ENCODE assay signal across 1 cellular context in the genomic region with DNA sequence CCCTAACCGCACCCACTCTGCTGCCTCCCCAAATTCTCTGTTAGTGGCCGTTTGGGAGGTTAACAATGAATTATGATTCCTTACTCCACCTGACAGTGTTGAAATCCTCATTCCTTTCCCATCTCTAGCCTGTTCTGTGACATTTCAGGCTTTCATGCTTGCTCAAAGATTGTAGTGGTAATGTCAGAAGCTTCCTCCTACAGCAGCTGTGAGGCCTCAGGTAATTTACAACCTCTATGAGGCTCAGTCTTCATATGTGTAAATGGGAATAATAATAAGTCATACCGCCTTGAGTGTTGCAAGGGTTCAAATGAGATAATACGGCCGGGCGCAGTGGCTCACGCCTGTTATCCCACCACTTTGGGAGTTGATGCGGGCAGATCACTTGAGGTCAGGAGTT.
TF ChIP-seq lines count a peak whose summit lies in the region.

No MANE protein-coding gene starts in this region.

TF ChIP-seq in H1, 55 proteins besides CTCF, POLR2A, EP300 and RAD21:
- TF ChIP-seq RFX5 (IDR thresholded peaks at IDR 0.05; ENCODE audit: borderline replicate concordance, low read depth, low read length) (no peak), TCF12 (IDR thresholded peaks at IDR 0.05; ENCODE audit: low read depth, low read length) (no peak), NRF1 (IDR thresholded peaks at IDR 0.05; ENCODE audit: low read depth, low read length) (no peak), GTF2F1 (IDR thresholded peaks at IDR 0.05; ENCODE audit: borderline replicate concordance, low read depth, low read length) (no peak), TEAD4 (IDR thresholded peaks at IDR 0.05; ENCODE audit: low read depth, low read length) (no peak), GABPA (IDR thresholded peaks at IDR 0.05; ENCODE audit: borderline replicate concordance, insufficient read depth, low read length) (no peak)
